Comparison of ENCODE assay signal across 21 cellular contexts in genomic region chr1:32949519-32949918, GRCh38. TPM values are rescaled to one million over a fixed set of nuclear protein-coding genes. Genes with fewer than 3 reads are reported as not detected.
A peak's percentile ranks its signal among the peaks of the same experiment; 100 is the strongest.
DNase-seq lines count a peak whose midpoint lies in the region; ATAC-seq, FAIRE-seq and TF ChIP-seq lines count a peak whose summit lies in the region.
"Had no signal": no experiment of that assay in that cellular context is flagged by ENCODE, and none has a peak within 500 bp of the region (broad histone marks: within the 10 kb centered on the region; RNA-seq: fewer than 3 reads in every experiment).

No MANE protein-coding gene starts in this region.

- peak overlapping the region; percentile 61 to 69; a peak in 5 of 6 replicates for H3K27ac ChIP-seq in A549
- no peak overlapping the region for H3K27ac ChIP-seq in endodermal cell (ENCODE audit: low read depth, low read length)
- H3K27ac ChIP-seq in rectal smooth muscle tissue (ENCODE audit: low read depth, low read length) = peak overlapping the region; percentile 41
- H3K27ac ChIP-seq in neuronal stem cell (replicated peaks; ENCODE audit: low read length) = no peak overlapping the region

- no peak overlapping the region for H2AK5ac ChIP-seq in neuronal stem cell (ENCODE audit: low read depth, low read length)

- no peak for TF ChIP-seq EP300 in A549 (IDR thresholded peaks at IDR 0.05)

- no peak overlapping the region for H2BK120ac ChIP-seq in neuronal stem cell (ENCODE audit: low read depth, low read length)

- H3K9me3 Mint-ChIP-seq in endodermal cell = no peaks in the 10 kb centered on the region
- H3K9me3 Mint-ChIP-seq: natural killer cell treated with Interleukin-12 subunit alpha and Interleukin-12 subunit beta and Interleukin-15 and Interleukin-18, amount 100 ng/mL, for 72 hours; T-helper 1 cell treated with Interleukin-12 subunit alpha and Interleukin-12 subunit beta and Interleukin-4 antibody, amounts not matched to agents 30 μg/mL and 1 μg/mL, for 36 hours had no signal

- no peak overlapping the region for H3K14ac ChIP-seq in neuronal stem cell (ENCODE audit: low read length)

- peak overlapping the region; percentile 89 for H3K4me2 ChIP-seq in A549
- no peak overlapping the region for H3K4me2 ChIP-seq in neuronal stem cell (ENCODE audit: insufficient read depth, low read length, poor library complexity, severe bottlenecking)

- no peaks in the 10 kb centered on the region for H3K27me3 ChIP-seq in endodermal cell (ENCODE audit: control insufficient read depth, insufficient read depth, low read length, poor library complexity, severe bottlenecking)
- H3K27me3 ChIP-seq in rectal smooth muscle tissue (ENCODE audit: control insufficient read depth, insufficient read depth, low read length) = no peaks in the 10 kb centered on the region
- H3K27me3 ChIP-seq in neuronal stem cell (ENCODE audit: control insufficient read depth in 3 of 3, insufficient read depth in 3 of 3, low read depth in 1 of 3, low read length in 3 of 3) = no peaks in the 10 kb centered on the region
- H3K27me3 ChIP-seq: MG63 had no signal

- POLR2A ChIA-PET in A549 (lab: Yijun Ruan, JAX) = interaction anchor here (1.4 kb wide), 1 partner anchor 15 kb away, joined by 7 read pairs; the partner anchor contains the start of gene RNF19B

- CTCF ChIA-PET in A549 (lab: Yijun Ruan, JAX) = interaction anchor here (0.6 to 4.2 kb wide), 7 partner anchors 16 to 137 kb away, joined by 3 to 21 read pairs (median 4); no protein-coding TSS in a partner anchor

- peak in 1 of 2 experiments; percentile 47; a peak in 3 of 6 replicates for ATAC-seq in A549
- ATAC-seq: GM12878; natural killer cell treated with Interleukin-12 subunit alpha and Interleukin-12 subunit beta and Interleukin-15 and Interleukin-18, amount 100 ng/mL, for 72 hours had no signal

- DNase-seq in A549 (ENCODE audit: low read depth in 1 of 2, low spot score in 1 of 2) (no peak), LNCaP clone FGC (ENCODE audit: low read depth) (peak; percentile 70), endodermal cell (no peak), neuronal stem cell (ENCODE audit: low spot score) (no peak), NCI-H2227 (lab: John Stamatoyannopoulos, UW; ENCODE audit: unreplicated experiment) (no peak), SHP77 (lab: John Stamatoyannopoulos, UW) (no peak)
- DNase-seq in activated CD4-positive, CD25-positive, alpha-beta regulatory T cell treated with anti-CD3 and anti-CD28 coated beads, Interleukin-2, amount 50 U/mL, for 72 hours = no peak
- DNase-seq: activated CD8-positive, alpha-beta memory T cell treated with anti-CD3 and anti-CD28 coated beads, Interleukin-2, amount 50 U/mL, for 48 hours; activated naive CD4-positive, alpha-beta T cell; cortex of kidney; mammary epithelial cell; MG63; NCI-H1694; SHP77 treated with DMSO at 0.1 percent for 48 hours; stimulated activated CD4-positive, alpha-beta T cell treated with anti-CD3 and anti-CD28 coated beads, Interleukin-15, amount 100 ng/mL, for 24 hours; stimulated activated naive CD4-positive, alpha-beta T cell treated with Interleukin-2 at 50 U/mL for 16 hours had no signal

- H3K4me3 Mint-ChIP-seq in endodermal cell = no peak overlapping the region
- H3K4me3 Mint-ChIP-seq: natural killer cell treated with Interleukin-12 subunit alpha and Interleukin-12 subunit beta and Interleukin-15 and Interleukin-18, amount 100 ng/mL, for 72 hours; T-helper 1 cell treated with Interleukin-12 subunit alpha and Interleukin-12 subunit beta and Interleukin-4 antibody, amounts not matched to agents 30 μg/mL and 1 μg/mL, for 36 hours had no signal

- H3K27ac Mint-ChIP-seq in endodermal cell = peak overlapping the region; percentile 68
- H3K27ac Mint-ChIP-seq: T-helper 1 cell treated with Interleukin-12 subunit alpha and Interleukin-12 subunit beta and Interleukin-4 antibody, amounts not matched to agents 30 μg/mL and 1 μg/mL, for 36 hours had no signal

- H3K9ac ChIP-seq in endodermal cell (ENCODE audit: extremely low read depth, low read length, poor library complexity, severe bottlenecking) (no peak overlapping the region), rectal smooth muscle tissue (ENCODE audit: low read length) (no peak overlapping the region), neuronal stem cell (ENCODE audit: low read depth, low read length, poor library complexity) (no peak overlapping the region)

- H3K4me1 Mint-ChIP-seq in endodermal cell = peaks cover 23% of the 10 kb centered on the region

- no peak overlapping the region for H2BK5ac ChIP-seq in neuronal stem cell (ENCODE audit: low read length)

- H2BK12ac ChIP-seq in neuronal stem cell (ENCODE audit: low read length) = no peak overlapping the region

- no peak overlapping the region for H2AFZ ChIP-seq in neuronal stem cell (ENCODE audit: low read length)

- H4K91ac ChIP-seq in neuronal stem cell (ENCODE audit: low read depth, low read length, poor library complexity) = no peak overlapping the region

- H2BK15ac ChIP-seq in neuronal stem cell (ENCODE audit: low read length) = no peak overlapping the region

- FAIRE-seq in A549 (lab: Jason Lieb, UNC) = no peak
- FAIRE-seq: G401.6, GM12878 had no signal

- peaks cover 45% of the 10 kb centered on the region for H3K4me1 ChIP-seq in A549
- H3K4me1 ChIP-seq in endodermal cell (ENCODE audit: control insufficient read depth, insufficient read depth, low read length) = peaks cover 10% of the 10 kb centered on the region
- H3K4me1 ChIP-seq in rectal smooth muscle tissue (ENCODE audit: control insufficient read depth, insufficient read depth, low read length) = peaks cover 19% of the 10 kb centered on the region
- H3K4me1 ChIP-seq in neuronal stem cell (ENCODE audit: control insufficient read depth in 2 of 2, insufficient read depth in 1 of 2, low read depth in 1 of 2, low read length in 2 of 2) = no peaks in the 10 kb centered on the region

- no peak overlapping the region for H4K8ac ChIP-seq in neuronal stem cell (ENCODE audit: low read depth, low read length)

- no peak for TF ChIP-seq RAD21 in A549 (conservative IDR thresholded peaks at IDR 0.05 in 1 of 2, IDR thresholded peaks at IDR 0.05 in 1 of 2)

- no peak overlapping the region for H3K4ac ChIP-seq in neuronal stem cell (ENCODE audit: low read length)

- H3K27me3 Mint-ChIP-seq in endodermal cell (ENCODE audit: insufficient read depth) = no peaks in the 10 kb centered on the region
- H3K27me3 Mint-ChIP-seq: natural killer cell treated with Interleukin-12 subunit alpha and Interleukin-12 subunit beta and Interleukin-15 and Interleukin-18, amount 100 ng/mL, for 72 hours had no signal

- peaks cover 40% of the 10 kb centered on the region for H3K36me3 Mint-ChIP-seq in endodermal cell (ENCODE audit: low read depth)

- H3K9me3 ChIP-seq in A549 (no peaks in the 10 kb centered on the region), endodermal cell (ENCODE audit: control insufficient read depth, low read length) (no peaks in the 10 kb centered on the region), neuronal stem cell (replicated peaks in 1 of 2; ENCODE audit: control insufficient read depth in 2 of 2, insufficient read depth in 1 of 2, low read depth in 1 of 2, low read length in 2 of 2) (no peaks in the 10 kb centered on the region)
- H3K9me3 ChIP-seq: MG63 had no signal

- no peak overlapping the region for H3K4me3 ChIP-seq in A549
- no peak overlapping the region for H3K4me3 ChIP-seq in LNCaP clone FGC (ENCODE audit: low read depth, low read length)
- H3K4me3 ChIP-seq in endodermal cell (ENCODE audit: low read length) = peak overlapping the region; percentile 16
- no peak overlapping the region for H3K4me3 ChIP-seq in rectal smooth muscle tissue (ENCODE audit: low read length)
- no peak overlapping the region for H3K4me3 ChIP-seq in neuronal stem cell (ENCODE audit: low read length in 2 of 2)
- H3K4me3 ChIP-seq: GM12878, MG63 had no signal

- no peak for TF ChIP-seq POLR2A in A549 (IDR thresholded peaks at IDR 0.05; ENCODE audit: low read length)

- WGBS in A549 (ENCODE audit: missing lambda C conversion rate) = 34% methylated on average over 5 of the region's 5 CpGs
- whole genome bisulfite sequencing in endodermal cell (ENCODE audit: insufficient coverage in 1 of 2, insufficient read length in 1 of 2), 2 experiments = 88 to 98% methylated on average over 4 to 5 of the region's 5 CpGs
- no CpG with 5 or more reads among the region's 5 CpGs for WGBS in neuronal stem cell (ENCODE audit: extremely low coverage in 2 of 2, insufficient read length in 2 of 2, insufficient replicate concordance in 1 of 2), 2 donors

- no peak overlapping the region for H3K18ac ChIP-seq in neuronal stem cell (ENCODE audit: low read length)

- TF ChIP-seq CTCF in A549 (IDR thresholded peaks at IDR 0.05) (no peak), LNCaP clone FGC (IDR thresholded peaks at IDR 0.05; ENCODE audit: control insufficient read depth, extremely low read depth, insufficient read depth) (no peak), endodermal cell (conservative IDR thresholded peaks at IDR 0.05) (no peak)

- peaks cover 2% of the 10 kb centered on the region for H3K79me1 ChIP-seq in neuronal stem cell (ENCODE audit: low read depth, low read length)

- no peak overlapping the region for H3K23ac ChIP-seq in neuronal stem cell (ENCODE audit: low read depth, low read length, poor library complexity)

- H3K36me3 ChIP-seq in endodermal cell (ENCODE audit: control insufficient read depth, insufficient read depth, low read length) (peaks cover 40% of the 10 kb centered on the region), rectal smooth muscle tissue (ENCODE audit: control insufficient read depth, insufficient read depth, low read length) (peaks cover 11% of the 10 kb centered on the region), neuronal stem cell (replicated peaks in 1 of 2; ENCODE audit: control insufficient read depth in 2 of 2, insufficient read depth in 2 of 2, low read length in 2 of 2) (peaks cover 9 to 38% of the 10 kb centered on the region in 2 donors)

RNA-seq across cellular contexts. Expression of gene RNF19B, which starts 15.1 kb away (rescaled TPM):
- polyA plus RNA-seq in A549 (2011; rRNA removed) (21.7 and 22.6 TPM in 2 replicates), A549 (2017; fragmentation: RNase III; extraction: RNeasy Plus Mini Kit Qiagen cat#74134 plus additional on column Dnase treatment) (9.8 to 10.0 TPM (median 9.9 TPM) in 3 replicates)
- 14.8 and 16.8 TPM in 2 replicates for polyA plus RNA-seq in A549 (2012; cell fraction: cytosol; rRNA removed)
- polyA plus RNA-seq in A549 (2012; cell fraction: nucleus; rRNA removed) = 9.5 and 10.9 TPM in 2 replicates
- polyA minus RNA-seq in A549 (2011; rRNA and poly(A)+ RNA removed) = 25.3 and 32.3 TPM in 2 replicates
- 10 to 100 TPM; 17.8 TPM for total RNA-seq in endodermal cell
- 13.1 TPM for polyA plus RNA-seq in endodermal cell (2013, experiment 1 of 2)
- polyA plus RNA-seq in endodermal cell (2013, experiment 2 of 2) = 12.7 TPM
- 8.9 TPM for polyA plus RNA-seq in neuronal stem cell (2013, experiment 1 of 2)
- 8.5 TPM for polyA plus RNA-seq in neuronal stem cell (2013, experiment 2 of 2)

RNA-seq across cellular contexts. Expression of gene TMEM54, which starts 48.3 kb away (rescaled TPM):
- polyA plus RNA-seq in A549 (2011; rRNA removed) (22.1 and 32.6 TPM in 2 replicates), A549 (2017; fragmentation: RNase III; extraction: RNeasy Plus Mini Kit Qiagen cat#74134 plus additional on column Dnase treatment) (26.4 to 31.8 TPM (median 29.7 TPM) in 3 replicates)
- 86.4 and 112 TPM in 2 replicates for polyA plus RNA-seq in A549 (2012; cell fraction: cytosol; rRNA removed)
- polyA plus RNA-seq in A549 (2012; cell fraction: nucleus; rRNA removed) = 63.8 and 84.9 TPM in 2 replicates
- polyA minus RNA-seq in A549 (2011; rRNA and poly(A)+ RNA removed) = 18.9 and 31.1 TPM in 2 replicates
- total RNA-seq in endodermal cell = 10 to 100 TPM in 1 of 2 donors, 1 to 10 TPM in 1; 8.6 to 12.3 TPM
- polyA plus RNA-seq in endodermal cell (2013, experiment 1 of 2) = 5.8 TPM
- 5.7 TPM for polyA plus RNA-seq in endodermal cell (2013, experiment 2 of 2)
- 17.2 TPM for polyA plus RNA-seq in neuronal stem cell (2013, experiment 1 of 2)
- polyA plus RNA-seq in neuronal stem cell (2013, experiment 2 of 2) = 15.6 TPM

Comparison
In these comparisons a context has a peak if more than half of its experiments do, and no peak if none do; other contexts are left out.
1. H3K27ac ChIP-seq: peak in A549 (2 of 2) and rectal smooth muscle tissue (single experiment); none in endodermal cell (single experiment) and neuronal stem cell (single experiment).